ENCODE assay signal across 9 cellular contexts in the genomic region with DNA sequence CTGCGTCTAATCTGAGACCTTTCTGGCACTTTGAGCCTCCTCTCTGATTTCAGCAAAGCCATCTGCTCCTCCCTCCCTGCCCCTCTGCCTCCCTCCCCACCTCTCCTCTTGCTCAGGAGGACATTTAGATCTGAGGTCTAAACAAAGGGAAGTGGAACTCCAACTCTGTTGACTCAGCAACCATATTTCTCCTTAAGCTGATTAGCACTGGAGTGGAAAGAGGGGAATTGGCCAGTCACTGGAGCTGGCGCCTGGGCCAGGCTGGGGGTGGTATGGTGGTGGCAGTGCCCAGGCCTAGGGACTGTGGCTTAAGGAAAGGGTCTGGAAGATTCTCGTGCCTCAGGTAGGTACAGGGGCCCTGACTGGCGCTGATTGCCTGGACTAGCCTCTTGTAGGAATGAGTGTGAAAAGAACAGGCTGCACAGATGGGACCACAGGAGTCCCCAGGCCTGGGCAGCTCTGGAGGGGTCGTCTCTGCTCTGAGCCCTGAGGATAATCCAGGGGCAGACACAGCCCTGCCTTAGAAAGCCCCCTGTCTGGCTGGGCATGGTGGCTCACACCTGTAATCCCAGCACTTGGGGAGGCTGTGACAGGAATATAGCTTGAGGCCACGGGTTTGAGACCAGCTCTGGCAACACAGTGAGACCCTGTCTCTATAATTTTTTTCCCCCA. TPM values are rescaled to one million over a fixed set of nuclear protein-coding genes. Genes with fewer than 3 reads are reported as not detected.
DNase-seq lines count a peak whose midpoint lies in the region; ATAC-seq and TF ChIP-seq lines count a peak whose summit lies in the region.
"Had no signal": no experiment of that assay in that cellular context is flagged by ENCODE, and none has a peak within 500 bp of the region (broad histone marks: within the 10 kb centered on the region; RNA-seq: fewer than 3 reads in every experiment).

No MANE protein-coding gene starts in this region.

- H3K9me3 ChIP-seq in A673 (ENCODE audit: low read depth, low read length, poor library complexity, severe bottlenecking) = no peaks in the 10 kb centered on the region

- peaks cover 57% of the 10 kb centered on the region for H3K4me1 ChIP-seq in A673 (ENCODE audit: insufficient read depth, low read length, poor library complexity, severe bottlenecking)

- peak overlapping the region; percentile 79 for H3K27ac ChIP-seq in A673 (ENCODE audit: low read depth, low read length, poor library complexity, severe bottlenecking)

- H3K4me3 ChIP-seq in A673 (ENCODE audit: low read depth, low read length, poor library complexity, severe bottlenecking) = no peak overlapping the region
- no peak overlapping the region for H3K4me3 ChIP-seq in H7 (ENCODE audit: insufficient read depth, low read depth, low read length)

- DNase-seq in A673 (ENCODE audit: low spot score) (peak; percentile 78), KBM-7 (peak; percentile 79), islet precursor cell (peak; percentile 9), H7 (no peak)
- DNase-seq in effector CD8-positive, alpha-beta T cell (lab: John Stamatoyannopoulos, UW) = no peak

- BruUV-seq in A673 (replicated peaks; lab: Mats Ljungman, UMichigan) = no TSS peak

- CTCF ChIA-PET in A673 (lab: Charles Lee) = interaction anchor here (0.6 to 1.2 kb wide), 2 partner anchors 56 to 78 kb away, joined by 3 to 8 read pairs; partner anchors contain the start of gene NTRK1

- no peak for TF ChIP-seq CTCF in A673 (conservative IDR thresholded peaks at IDR 0.05; ENCODE audit: low read depth, low read length)

- intact Hi-C loops in A673 (cut with micrococcal nuclease; ENCODE audit: unreplicated experiment) = no loop called here

- H3K36me3 ChIP-seq in A673 (ENCODE audit: insufficient read depth, low read length, poor library complexity, severe bottlenecking) = peaks cover 8% of the 10 kb centered on the region
- H3K36me3 ChIP-seq in H7 (replicated peaks; ENCODE audit: control insufficient read depth, insufficient read depth, low read length) = peaks cover 2% of the 10 kb centered on the region

- POLR2A ChIA-PET in A673 (lab: Charles Lee; ENCODE audit: low non-redundant PET) = interaction anchor here (1.0 kb wide), 1 partner anchor 10 kb away, joined by 3 read pairs; no protein-coding TSS in a partner anchor

- ATAC-seq in SK-N-SH treated with all-trans-retinoic acid at 6 μM for 48 hours (peak; percentile 4; the same call in 2 of the 3 replicates), GM19035 (IDR thresholded peaks at IDR 0.05; ENCODE audit: unreplicated experiment) (no peak), GM21360 (IDR thresholded peaks at IDR 0.05; ENCODE audit: unreplicated experiment) (no peak)

- in situ Hi-C loops in KBM-7 (cut with MboI; ENCODE audit: low pct_unique_long_range_greater_than_20kb, low sequenced_read_pairs) = no loop called here

- no peaks in the 10 kb centered on the region for H3K27me3 ChIP-seq in A673 (replicated peaks; ENCODE audit: insufficient read depth, low read depth, low read length, poor library complexity)
- no peaks in the 10 kb centered on the region for H3K27me3 ChIP-seq in H7 (ENCODE audit: control insufficient read depth, insufficient read depth, low read length)

TF ChIP-seq in SK-N-SH treated with all-trans-retinoic acid at 6 μM for 48 hours, 23 proteins besides CTCF, POLR2A, EP300 and RAD21:
- TF ChIP-seq ESRRG (CRISPR knock-in tag; IDR thresholded peaks at IDR 0.05) = no peak
- no peak for TF ChIP-seq ZNF8 (CRISPR knock-in tag; IDR thresholded peaks at IDR 0.05)
- no peak for TF ChIP-seq ZNF565 (CRISPR knock-in tag; conservative IDR thresholded peaks at IDR 0.05; ENCODE audit: low read depth)
- no peak for TF ChIP-seq ZFP30 (CRISPR knock-in tag; IDR thresholded peaks at IDR 0.05)
- no peak; the same call in 1 of the 2 replicates for TF ChIP-seq TCF4 (CRISPR knock-in tag; IDR thresholded peaks at IDR 0.05; ENCODE audit: borderline replicate concordance)
- TF ChIP-seq SNAI2 (CRISPR knock-in tag; IDR thresholded peaks at IDR 0.05) = no peak
- TF ChIP-seq BACH2 (CRISPR knock-in tag; IDR thresholded peaks at IDR 0.05; ENCODE audit: borderline replicate concordance) = peak; percentile 74; the same call in 1 of the 2 replicates
- no peak for TF ChIP-seq TOX (CRISPR knock-in tag; IDR thresholded peaks at IDR 0.05; ENCODE audit: borderline replicate concordance)
- no peak for TF ChIP-seq TSHZ2 (CRISPR knock-in tag; IDR thresholded peaks at IDR 0.05)
- no peak for TF ChIP-seq OSR1 (CRISPR knock-in tag; IDR thresholded peaks at IDR 0.05)
- no peak for TF ChIP-seq PPARA (CRISPR knock-in tag; IDR thresholded peaks at IDR 0.05; ENCODE audit: borderline replicate concordance)
- TF ChIP-seq ARNTL (CRISPR knock-in tag; IDR thresholded peaks at IDR 0.05; ENCODE audit: borderline replicate concordance, low read depth) = no peak
- TF ChIP-seq RARB (CRISPR knock-in tag; IDR thresholded peaks at IDR 0.05) = no peak
- TF ChIP-seq, protein P1, sequence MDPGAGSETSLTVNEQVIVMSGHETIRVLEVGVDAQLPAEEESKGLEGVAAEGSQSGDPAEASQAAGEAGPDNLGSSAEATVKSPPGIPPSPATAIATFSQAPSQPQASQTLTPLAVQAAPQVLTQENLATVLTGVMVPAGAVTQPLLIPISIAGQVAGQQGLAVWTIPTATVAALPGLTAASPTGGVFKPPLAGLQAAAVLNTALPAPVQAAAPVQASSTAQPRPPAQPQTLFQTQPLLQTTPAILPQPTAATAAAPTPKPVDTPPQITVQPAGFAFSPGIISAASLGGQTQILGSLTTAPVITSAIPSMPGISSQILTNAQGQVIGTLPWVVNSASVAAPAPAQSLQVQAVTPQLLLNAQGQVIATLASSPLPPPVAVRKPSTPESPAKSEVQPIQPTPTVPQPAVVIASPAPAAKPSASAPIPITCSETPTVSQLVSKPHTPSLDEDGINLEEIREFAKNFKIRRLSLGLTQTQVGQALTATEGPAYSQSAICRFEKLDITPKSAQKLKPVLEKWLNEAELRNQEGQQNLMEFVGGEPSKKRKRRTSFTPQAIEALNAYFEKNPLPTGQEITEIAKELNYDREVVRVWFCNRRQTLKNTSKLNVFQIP (CRISPR knock-in tag; IDR thresholded peaks at IDR 0.05; ENCODE audit: borderline replicate concordance, low read depth) = no peak
- TF ChIP-seq PATZ1 (CRISPR knock-in tag; IDR thresholded peaks at IDR 0.05; ENCODE audit: borderline replicate concordance) = no peak
- 0 out of 2 replicates have a peak, but pooled peaks have one; percentile 21 for TF ChIP-seq ZFP3 (CRISPR knock-in tag; IDR thresholded peaks at IDR 0.05)
- no peak for TF ChIP-seq ISL1 (CRISPR knock-in tag; IDR thresholded peaks at IDR 0.05)

RNA-seq across cellular contexts. Expression of gene SH2D2A, which starts 11.9 kb away (rescaled TPM):
- 3.5 and 6.0 TPM in 2 replicates for total RNA-seq in A673 (2021)
- 4.3 and 8.4 TPM in 2 replicates for total RNA-seq in H7 (2014; rRNA removed; shearing (Covaris generic))

RNA-seq across cellular contexts. Expression of gene PRCC, which starts 37.4 kb away (rescaled TPM):
- 121 and 125 TPM in 2 replicates for total RNA-seq in A673 (2021)
- 90.6 and 107 TPM in 2 replicates for total RNA-seq in H7 (2014; rRNA removed; shearing (Covaris generic))

RNA-seq across cellular contexts. Expression of gene HDGF, which starts 53.2 kb away (rescaled TPM):
- total RNA-seq in A673 (2021) = 477 and 536 TPM in 2 replicates
- total RNA-seq in H7 (2014; rRNA removed; shearing (Covaris generic)) = 408 and 515 TPM in 2 replicates

RNA-seq across cellular contexts. Expression of gene INSRR, which starts 54.2 kb away (rescaled TPM):
- 0.11 and 0.15 TPM in 2 replicates for total RNA-seq in A673 (2021)
- total RNA-seq in H7 (2014; rRNA removed; shearing (Covaris generic)) = not detected in 2 replicates
- total RNA-seq: subcutaneous adipose tissue had no signal

RNA-seq across cellular contexts. Expression of gene NTRK1, which starts 56.0 kb away (rescaled TPM):
- total RNA-seq in A673 (2021) = 3.6 and 5.1 TPM in 2 replicates
- total RNA-seq in H7 (2014; rRNA removed; shearing (Covaris generic)) = 0.07 and 0.22 TPM in 2 replicates

Comparison
In these comparisons a context has a peak if more than half of its experiments do, and no peak if none do; other contexts are left out.
1. DNase-seq: peak in A673 (single experiment), KBM-7 (single experiment) and islet precursor cell (single experiment); none in effector CD8-positive, alpha-beta T cell (single experiment) and H7 (single experiment).